In the genomic region with DNA sequence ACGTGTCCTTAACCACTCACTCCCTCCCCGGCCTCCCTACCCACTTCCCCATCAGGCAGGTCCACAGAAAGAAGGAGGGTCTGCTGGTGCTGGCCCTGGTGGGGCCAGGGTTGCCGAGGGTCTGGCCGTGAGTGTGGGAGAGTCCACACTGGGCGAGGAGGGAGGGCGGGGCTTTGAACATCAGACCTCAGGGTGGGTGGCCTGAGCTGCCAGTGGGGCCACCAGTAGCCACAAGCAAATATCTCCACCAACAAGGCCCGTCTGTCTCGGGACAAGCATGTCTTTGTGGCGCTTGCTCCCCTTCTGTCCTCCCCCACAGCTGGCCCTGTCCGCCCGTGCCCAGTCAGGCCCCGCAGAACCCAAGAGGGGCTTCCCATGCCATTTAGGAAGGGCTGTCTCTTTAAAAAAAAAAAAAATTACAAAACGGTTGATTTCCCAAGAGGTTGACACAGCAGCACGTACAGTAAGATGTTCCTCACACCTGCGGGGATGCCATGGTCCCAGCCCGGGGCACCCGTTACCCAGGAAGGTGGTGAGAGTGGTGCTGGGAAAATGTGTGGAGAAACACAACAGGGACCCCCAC, we compare ENCODE assay signal across 16 cellular contexts. TPM values are rescaled to one million over a fixed set of nuclear protein-coding genes. Genes with fewer than 3 reads are reported as not detected.
A peak's percentile ranks its signal among the peaks of the same experiment; 100 is the strongest.
DNase-seq lines count a peak whose midpoint lies in the region; ATAC-seq, FAIRE-seq and TF ChIP-seq lines count a peak whose summit lies in the region.
"Had no signal": no experiment of that assay in that cellular context is flagged by ENCODE, and none has a peak within 500 bp of the region (broad histone marks: within the 10 kb centered on the region; RNA-seq: fewer than 3 reads in every experiment).

No MANE protein-coding gene starts in this region.

- no peaks in the 10 kb centered on the region for H3K36me3 ChIP-seq in CD8-positive, alpha-beta T cell (ENCODE audit: insufficient read depth, low read length)
- H3K36me3 ChIP-seq: HAP-1, sigmoid colon, thyroid gland had no signal

- peak overlapping the region in 1 of 2 experiments; percentile 93; a peak in 3 of 6 replicates for H3K27ac ChIP-seq in A549
- H3K27ac ChIP-seq in CD8-positive, alpha-beta T cell (ENCODE audit: low read depth, low read length), result no peak overlapping the region
- H3K27ac ChIP-seq: thyroid gland had no signal

- TF ChIP-seq CTCF in A549 (IDR thresholded peaks at IDR 0.05), result no peak
- TF ChIP-seq CTCF in CD8-positive, alpha-beta T cell (IDR thresholded peaks at IDR 0.05), result no peak

- H3K9me3 ChIP-seq in A549, result no peaks in the 10 kb centered on the region
- no peaks in the 10 kb centered on the region for H3K9me3 ChIP-seq in CD8-positive, alpha-beta T cell (ENCODE audit: low read length)
- H3K9me3 ChIP-seq: HAP-1, sigmoid colon, thyroid gland had no signal

- no peak overlapping the region for H3K4me3 ChIP-seq in A549
- H3K4me3 ChIP-seq in CD8-positive, alpha-beta T cell (ENCODE audit: low read depth, low read length), result no peak overlapping the region
- H3K4me3 ChIP-seq: HAP-1, sigmoid colon, thyroid gland had no signal

- FAIRE-seq in A549 (lab: Jason Lieb, UNC), result no peak
- FAIRE-seq: GM12891 had no signal

- TF ChIP-seq POLR2A in A549 (IDR thresholded peaks at IDR 0.05; ENCODE audit: low read length), result no peak

- no peak for TF ChIP-seq EP300 in A549 (IDR thresholded peaks at IDR 0.05)

- no peaks in the 10 kb centered on the region for H3K27me3 Mint-ChIP-seq in CD8-positive, alpha-beta T cell (ENCODE audit: low read depth)
- H3K27me3 Mint-ChIP-seq: T-cell had no signal

- DNase-seq in A549 (ENCODE audit: low read depth in 1 of 2, low spot score in 1 of 2), result no peak
- DNase-seq in SW480 (ENCODE audit: low spot score), result peak; percentile 55
- DNase-seq in left lobe of liver (ENCODE audit: low spot score), result peak; percentile 56
- no peak for DNase-seq in GM03348 (ENCODE audit: low spot score)
- no peak for DNase-seq in stimulated activated naive CD4-positive, alpha-beta T cell treated with Interleukin-2 at 50 U/mL for 16 hours (lab: John Stamatoyannopoulos, UW)
- DNase-seq in CD8-positive, alpha-beta T cell, result no peak
- DNase-seq: activated CD4-positive, alpha-beta T cell treated with anti-CD3 and anti-CD28 coated beads, Interleukin-2, amount 10 ng/mL, durations not matched to agents 24 days and 14 days; DMS79; NCI-H2029 treated with DMSO at 0.1 percent for 48 hours; sigmoid colon; T-cell; thyroid gland had no signal

- no peak for ATAC-seq in A549
- peak; percentile 9 for ATAC-seq in left lobe of liver
- ATAC-seq in CD8-positive, alpha-beta T cell, result no peak
- ATAC-seq: esophagus mucosa, T-cell had no signal

- H3K36me3 Mint-ChIP-seq in CD8-positive, alpha-beta T cell, result no peaks in the 10 kb centered on the region
- H3K36me3 Mint-ChIP-seq: mesothelial cell of epicardium, T-cell had no signal

- H3K27me3 ChIP-seq in CD8-positive, alpha-beta T cell (ENCODE audit: insufficient read depth, low read length), result no peaks in the 10 kb centered on the region
- H3K27me3 ChIP-seq: thyroid gland had no signal

- POLR2A ChIA-PET in A549 (lab: Yijun Ruan, JAX), result no interaction called here
- POLR2A ChIA-PET in CD8-positive, alpha-beta T cell (lab: Charles Lee), result no interaction called here

- H3K9me3 Mint-ChIP-seq in CD8-positive, alpha-beta T cell, result no peaks in the 10 kb centered on the region
- H3K9me3 Mint-ChIP-seq: activated CD4-positive, alpha-beta T cell treated with anti-CD3 and anti-CD28 coated beads, Interleukin-2, amount 10 ng/mL, durations not matched to agents 24 days and 14 days; mesothelial cell of epicardium; T-cell had no signal

- no peak overlapping the region for H3K27ac Mint-ChIP-seq in CD8-positive, alpha-beta T cell
- H3K27ac Mint-ChIP-seq: activated CD4-positive, alpha-beta T cell treated with anti-CD3 and anti-CD28 coated beads, Interleukin-2, amount 10 ng/mL, durations not matched to agents 24 days and 14 days; mesothelial cell of epicardium; T-cell had no signal

- peaks cover 47% of the 10 kb centered on the region for H3K4me1 ChIP-seq in A549
- H3K4me1 ChIP-seq in CD8-positive, alpha-beta T cell (ENCODE audit: insufficient read depth, low read length), result peaks cover 18% of the 10 kb centered on the region

- H3K4me1 Mint-ChIP-seq in CD8-positive, alpha-beta T cell (ENCODE audit: low read depth), result peaks cover 7% of the 10 kb centered on the region

- intact Hi-C loops in CD8-positive, alpha-beta T cell (cut with DNase I, micrococcal nuclease), result loop anchor here (2.0 to 10.0 kb wide), 3 partner anchors 33 to 325 kb away; partner anchors contain the start of gene SLC25A22 (in 1 of the 2)

- WGBS in A549 (ENCODE audit: missing lambda C conversion rate), result 61% methylated on average over 17 of the region's 17 CpGs

- H3K4me2 ChIP-seq in A549, result peak overlapping the region; percentile 12; the same call in 1 of the 3 replicates

- H3K4me3 Mint-ChIP-seq in CD8-positive, alpha-beta T cell, result no peak overlapping the region
- H3K4me3 Mint-ChIP-seq: activated CD4-positive, alpha-beta T cell treated with anti-CD3 and anti-CD28 coated beads, Interleukin-2, amount 10 ng/mL, durations not matched to agents 24 days and 14 days; mesothelial cell of epicardium; T-cell had no signal

- CTCF ChIA-PET in A549 (lab: Yijun Ruan, JAX), result interaction anchor here (1.0 to 20.1 kb wide), 5 partner anchors 10 to 175 kb away, joined by 3 to 599 read pairs (median 11); partner anchors contain the start of genes DEAF1, EPS8L2, TALDO1 and TMEM80
- CTCF ChIA-PET in CD8-positive, alpha-beta T cell (lab: Charles Lee), result interaction anchor here (1.1 to 4.5 kb wide), 2 partner anchors 34 to 174 kb away, joined by 3 to 44 read pairs; partner anchors contain the start of gene DEAF1

- no peak for TF ChIP-seq RAD21 in A549 (conservative IDR thresholded peaks at IDR 0.05 in 1 of 2, IDR thresholded peaks at IDR 0.05 in 1 of 2)

TF ChIP-seq in A549, 52 proteins besides CTCF, POLR2A, EP300 and RAD21 (continues in another document):
- TF ChIP-seq PBX3 (IDR thresholded peaks at IDR 0.05), result 0 out of 2 replicates have a peak, but pooled peaks have one; percentile 23
- no peak for TF ChIP-seq FOSL2 (IDR thresholded peaks at IDR 0.05)
- no peak for TF ChIP-seq FOSL2 (CRISPR knock-in tag; IDR thresholded peaks at IDR 0.05)
- TF ChIP-seq, protein P1, sequence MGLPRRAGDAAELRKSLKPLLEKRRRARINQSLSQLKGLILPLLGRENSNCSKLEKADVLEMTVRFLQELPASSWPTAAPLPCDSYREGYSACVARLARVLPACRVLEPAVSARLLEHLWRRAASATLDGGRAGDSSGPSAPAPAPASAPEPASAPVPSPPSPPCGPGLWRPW (IDR thresholded peaks at IDR 0.05), result no peak
- peak in 1 of 2 experiments; percentile 48; a peak in 2 of 4 replicates for TF ChIP-seq CEBPB (IDR thresholded peaks at IDR 0.05)

RNA-seq across cellular contexts. Expression of gene TALDO1, which starts 17.7 kb away (rescaled TPM):
- polyA plus RNA-seq in A549 (2011; rRNA removed) (287 and 296 TPM in 2 replicates), A549 (2017; fragmentation: RNase III; extraction: RNeasy Plus Mini Kit Qiagen cat#74134 plus additional on column Dnase treatment) (386 to 392 TPM (median 391 TPM) in 3 replicates)
- polyA plus RNA-seq in A549 (2012; cell fraction: cytosol; rRNA removed), result 443 and 463 TPM in 2 replicates
- 406 and 442 TPM in 2 replicates for polyA plus RNA-seq in A549 (2012; cell fraction: nucleus; rRNA removed)
- 132 and 159 TPM in 2 replicates for polyA minus RNA-seq in A549 (2011; rRNA and poly(A)+ RNA removed)
- total RNA-seq in left lobe of liver, result 147 TPM
- total RNA-seq in CD8-positive, alpha-beta T cell, result 10 to 100 TPM; 30.2 to 31.0 TPM

RNA-seq across cellular contexts. Expression of gene EPS8L2, which starts 23.6 kb away (rescaled TPM):
- 60.7 and 69.9 TPM in 2 replicates for polyA plus RNA-seq in A549 (2011; rRNA removed)
- polyA plus RNA-seq in A549 (2012; cell fraction: cytosol; rRNA removed), result 99.7 and 117 TPM in 2 replicates
- 612 and 775 TPM in 2 replicates for polyA plus RNA-seq in A549 (2012; cell fraction: nucleus; rRNA removed)
- polyA plus RNA-seq in A549 (2017; fragmentation: RNase III; extraction: RNeasy Plus Mini Kit Qiagen cat#74134 plus additional on column Dnase treatment), result 144 to 163 TPM (median 154 TPM) in 3 replicates
- 56.6 and 63.8 TPM in 2 replicates for polyA minus RNA-seq in A549 (2011; rRNA and poly(A)+ RNA removed)
- total RNA-seq in left lobe of liver, result 190 TPM
- total RNA-seq in CD8-positive, alpha-beta T cell, result 10 to 100 TPM in 1 of 2 experiments, 1 to 10 TPM in 1; 9.6 to 12.2 TPM

RNA-seq across cellular contexts. Expression of gene TMEM80, which starts 34.0 kb away (rescaled TPM):
- 15.1 and 15.2 TPM in 2 replicates for polyA plus RNA-seq in A549 (2011; rRNA removed)
- polyA plus RNA-seq in A549 (2012; cell fraction: cytosol; rRNA removed), result 14.8 and 17.8 TPM in 2 replicates
- 26.2 and 27.0 TPM in 2 replicates for polyA plus RNA-seq in A549 (2012; cell fraction: nucleus; rRNA removed)
- polyA plus RNA-seq in A549 (2017; fragmentation: RNase III; extraction: RNeasy Plus Mini Kit Qiagen cat#74134 plus additional on column Dnase treatment), result 10.2 to 11.2 TPM (median 10.8 TPM) in 3 replicates
- polyA minus RNA-seq in A549 (2011; rRNA and poly(A)+ RNA removed), result 4.3 and 6.7 TPM in 2 replicates
- 16.8 TPM for total RNA-seq in left lobe of liver
- total RNA-seq in CD8-positive, alpha-beta T cell, result 10 to 100 TPM; 24.8 to 25.2 TPM

RNA-seq across cellular contexts. Expression of gene DEAF1, which starts 34.6 kb away (rescaled TPM):
- polyA plus RNA-seq in A549 (2011; rRNA removed) (16.0 and 17.3 TPM in 2 replicates), A549 (2017; fragmentation: RNase III; extraction: RNeasy Plus Mini Kit Qiagen cat#74134 plus additional on column Dnase treatment) (23.5 to 25.8 TPM (median 24.0 TPM) in 3 replicates)
- 37.1 and 40.4 TPM in 2 replicates for polyA plus RNA-seq in A549 (2012; cell fraction: cytosol; rRNA removed)
- 54.3 and 74.9 TPM in 2 replicates for polyA plus RNA-seq in A549 (2012; cell fraction: nucleus; rRNA removed)
- polyA minus RNA-seq in A549 (2011; rRNA and poly(A)+ RNA removed), result 17.0 and 19.7 TPM in 2 replicates
- total RNA-seq in left lobe of liver, result 14.8 TPM
- total RNA-seq in CD8-positive, alpha-beta T cell, result 100 to 1,000 TPM; 131 to 139 TPM

RNA-seq across cellular contexts. Expression of gene GATD1, which starts 47.7 kb away (rescaled TPM):
- polyA plus RNA-seq in A549 (2011; rRNA removed), result 14.5 and 16.8 TPM in 2 replicates
- polyA plus RNA-seq in A549 (2012; cell fraction: cytosol; rRNA removed), result 82.8 and 96.7 TPM in 2 replicates
- polyA plus RNA-seq in A549 (2012; cell fraction: nucleus; rRNA removed), result 296 and 428 TPM in 2 replicates
- polyA plus RNA-seq in A549 (2017; fragmentation: RNase III; extraction: RNeasy Plus Mini Kit Qiagen cat#74134 plus additional on column Dnase treatment), result 41.9 to 43.5 TPM (median 43.1 TPM) in 3 replicates
- polyA minus RNA-seq in A549 (2011; rRNA and poly(A)+ RNA removed), result 8.6 and 9.5 TPM in 2 replicates
- 31.7 TPM for total RNA-seq in left lobe of liver
- total RNA-seq in CD8-positive, alpha-beta T cell, result 10 to 100 TPM; 21.2 to 22.6 TPM

Comparison
In these comparisons a context has a peak if more than half of its experiments do, and no peak if none do; other contexts are left out.
1. DNase-seq: peak in SW480 (single experiment) and left lobe of liver (single experiment); none in A549 (0 of 2), GM03348 (single experiment), stimulated activated naive CD4-positive, alpha-beta T cell treated with Interleukin-2 at 50 U/mL for 16 hours (single experiment) and CD8-positive, alpha-beta T cell (0 of 7).
2. RNA of gene EPS8L2, which starts 23.6 kb away (total RNA-seq): 190 TPM in left lobe of liver (single experiment); 9.6 to 12.2 TPM in CD8-positive, alpha-beta T cell; every median in the first group is over 10 times any median in the second.